8 cellular contexts compared by ENCODE assay signal in the genomic region with DNA sequence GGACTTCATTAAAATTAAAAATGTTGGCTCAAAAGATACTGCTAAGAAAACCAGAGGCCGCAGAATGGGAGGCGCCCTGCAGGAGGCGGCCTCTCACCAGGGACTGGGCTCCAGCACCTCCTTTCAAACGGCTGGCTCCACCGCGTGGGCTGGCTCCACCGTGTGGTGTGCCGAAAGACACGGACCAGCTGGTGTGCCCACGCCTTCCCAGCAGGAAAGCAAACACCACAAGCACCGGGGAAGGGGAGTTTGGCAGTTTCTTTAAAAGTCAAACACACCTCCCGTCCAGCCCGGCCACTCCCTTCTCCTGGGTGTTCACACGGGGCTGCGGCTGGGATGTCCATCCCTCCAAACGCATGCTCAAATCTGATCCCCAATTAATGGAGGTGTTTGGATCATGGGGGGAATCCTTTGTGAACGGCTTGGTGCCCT.
A peak's percentile ranks its signal among the peaks of the same experiment; 100 is the strongest.
DNase-seq lines count a peak whose midpoint lies in the region; ATAC-seq, FAIRE-seq and TF ChIP-seq lines count a peak whose summit lies in the region.

No MANE protein-coding gene starts in this region.

- no peaks in the 10 kb centered on the region for H3K9me3 ChIP-seq in Loucy (ENCODE audit: insufficient read depth, low read depth, low read length)

- FAIRE-seq in D721Med (lab: Jason Lieb, UNC): no peak

- DNase-seq in D721Med (ENCODE audit: insufficient read length, low spot score) (peak; percentile 56), T-helper 9 cell (peak; percentile 19), T47D (ENCODE audit: low read depth in 1 of 2, low spot score in 1 of 2) (peak; percentile 74 to 88), kidney tubule cell (ENCODE audit: low spot score) (peak; percentile 58)
- DNase-seq in stimulated activated CD4-positive, alpha-beta T cell treated with anti-CD3 and anti-CD28 coated beads, TNF-alpha, amount 100 ng/mL, for 1 hour (ENCODE audit: low read depth in 3 of 3, low spot score in 1 of 3): peak in 2 of 3 donors; percentile 24 to 26

- H3K4me1 ChIP-seq in Loucy (ENCODE audit: insufficient read depth, low read length, poor library complexity, severe bottlenecking): no peaks in the 10 kb centered on the region

- no peaks in the 10 kb centered on the region for H3K27me3 ChIP-seq in Loucy (ENCODE audit: insufficient read depth, low read length, poor library complexity, severe bottlenecking)

- no peaks in the 10 kb centered on the region for H3K9me2 ChIP-seq in Loucy (replicated peaks; ENCODE audit: low read depth, low read length)

- H3K79me2 ChIP-seq in Loucy (ENCODE audit: insufficient read depth, low read length): no peaks in the 10 kb centered on the region

- no peak overlapping the region for H3K4me2 ChIP-seq in Loucy (ENCODE audit: low read depth, low read length, poor library complexity, severe bottlenecking)

- H3F3A ChIP-seq in Loucy (ENCODE audit: low read depth): no peaks in the 10 kb centered on the region

- in situ Hi-C loops in T47D (cut with HindIII; ENCODE audit: low pct_unique_long_range_greater_than_20kb, low sequenced_read_pairs): no loop called here

- no peak overlapping the region for H3K4me3 ChIP-seq in Loucy (ENCODE audit: low read length, poor library complexity, severe bottlenecking)

- H4K20me1 ChIP-seq in Loucy (ENCODE audit: insufficient read depth, low read length, poor library complexity, severe bottlenecking): no peaks in the 10 kb centered on the region

- H3K9ac ChIP-seq in Loucy (ENCODE audit: low read depth, low read length, poor library complexity, severe bottlenecking): no peak overlapping the region

- TF ChIP-seq CTCF in D721Med (IDR thresholded peaks at IDR 0.05; ENCODE audit: insufficient read depth, missing control alignments) (peak; percentile 44), Loucy (conservative IDR thresholded peaks at IDR 0.05; ENCODE audit: low read length) (peak; percentile 39)

- ATAC-seq in GM21367 (IDR thresholded peaks at IDR 0.05; ENCODE audit: unreplicated experiment) (no peak), HG03520 (IDR thresholded peaks at IDR 0.05; ENCODE audit: unreplicated experiment) (no peak)

- H2AFZ ChIP-seq in Loucy (ENCODE audit: low read length): no peak overlapping the region

- no peaks in the 10 kb centered on the region for H3K36me3 ChIP-seq in Loucy (ENCODE audit: insufficient read depth, low read length)

Comparison
In these comparisons a context has a peak if more than half of its experiments do, and no peak if none do; other contexts are left out.
1. DNase-seq: peak in every context shown above with its lines; median percentile 81 in T47D; 58 in kidney tubule cell; 56 in D721Med; 25 in stimulated activated CD4-positive, alpha-beta T cell treated with anti-CD3 and anti-CD28 coated beads, TNF-alpha, amount 100 ng/mL, for 1 hour; 19 in T-helper 9 cell.